In genomic region chr6:163405412-163406309, GRCh38 we compare ENCODE assay signal across 8 cellular contexts. TPM values are rescaled to one million over a fixed set of nuclear protein-coding genes. Genes with fewer than 3 reads are reported as not detected.
DNase-seq lines count a peak whose midpoint lies in the region; ATAC-seq and TF ChIP-seq lines count a peak whose summit lies in the region.

No MANE protein-coding gene starts in this region.

- H3K4me1 Mint-ChIP-seq in CD4-positive, CD25-positive, alpha-beta regulatory T cell = peaks cover 5 to 16% (median 9%) of the 10 kb centered on the region in 4 donors

- peak in 2 of 3 donors; percentile 26 to 54 for DNase-seq in CD4-positive, CD25-positive, alpha-beta regulatory T cell
- DNase-seq in activated CD8-positive, alpha-beta memory T cell treated with anti-CD3 and anti-CD28 coated beads, Interleukin-2, amount 50 U/mL, for 48 hours = peak; percentile 57
- DNase-seq in foreskin melanocyte (peak; percentile 72), posterior cingulate gyrus (peak; percentile 50 to 95 (median 70)), HEK293T (ENCODE audit: extremely low spot score) (no peak), NCI-H2171 (lab: John Stamatoyannopoulos, UW) (no peak)

- no peaks in the 10 kb centered on the region for H3K27me3 ChIP-seq in CD4-positive, CD25-positive, alpha-beta regulatory T cell (ENCODE audit: control insufficient read depth, insufficient read depth, low read length)

- POLR2A ChIA-PET in HEK293T (lab: Yijun Ruan, JAX) = no interaction called here

- H3K27ac ChIP-seq in CD4-positive, CD25-positive, alpha-beta regulatory T cell (ENCODE audit: insufficient read depth, low read length, poor library complexity, severe bottlenecking) = peak overlapping the region; percentile 8

- H3K4me3 ChIP-seq in CD4-positive, CD25-positive, alpha-beta regulatory T cell (ENCODE audit: low read depth, low read length) = peak overlapping the region; percentile 88

- peaks cover 6% of the 10 kb centered on the region for H3K4me1 ChIP-seq in CD4-positive, CD25-positive, alpha-beta regulatory T cell (ENCODE audit: control insufficient read depth, insufficient read depth, low read length, poor library complexity, severe bottlenecking)

- peaks cover 4% of the 10 kb centered on the region for H3K27me3 Mint-ChIP-seq in CD4-positive, CD25-positive, alpha-beta regulatory T cell

- peak overlapping the region; percentile 81 to 92 (median 88) for H3K27ac Mint-ChIP-seq in CD4-positive, CD25-positive, alpha-beta regulatory T cell

- CTCF ChIA-PET in HEK293T (lab: Yijun Ruan, JAX) = no interaction called here

- no peaks in the 10 kb centered on the region for H3K9me3 Mint-ChIP-seq in CD4-positive, CD25-positive, alpha-beta regulatory T cell

- no peaks in the 10 kb centered on the region for H3K36me3 ChIP-seq in CD4-positive, CD25-positive, alpha-beta regulatory T cell (ENCODE audit: control insufficient read depth, insufficient read depth, low read length)

- ATAC-seq in CD4-positive, CD25-positive, alpha-beta regulatory T cell (ENCODE audit: low read depth in 2 of 2) = peak; percentile 50 to 58
- peak; percentile 90 for ATAC-seq in GM19397 (IDR thresholded peaks at IDR 0.05; ENCODE audit: unreplicated experiment)
- peak; percentile 77 for ATAC-seq in HG03457 (IDR thresholded peaks at IDR 0.05; ENCODE audit: unreplicated experiment)

- peak overlapping the region; percentile 50 to 93 (median 74) for H3K4me3 Mint-ChIP-seq in CD4-positive, CD25-positive, alpha-beta regulatory T cell

- intact Hi-C loops in posterior cingulate gyrus (cut with DNase I) = no loop called here

- no peaks in the 10 kb centered on the region for H3K9me3 ChIP-seq in CD4-positive, CD25-positive, alpha-beta regulatory T cell (ENCODE audit: control insufficient read depth in 2 of 2, low read length in 2 of 2)

- no peaks in the 10 kb centered on the region for H3K36me3 Mint-ChIP-seq in CD4-positive, CD25-positive, alpha-beta regulatory T cell

TF ChIP-seq in HEK293T, 16 proteins besides CTCF, POLR2A, EP300 and RAD21:
- no peak for TF ChIP-seq ZNF384 (IDR thresholded peaks at IDR 0.05)
- no peak for TF ChIP-seq NFRKB (IDR thresholded peaks at IDR 0.05)
- no peak for TF ChIP-seq ARNT (IDR thresholded peaks at IDR 0.05)
- TF ChIP-seq BHLHE40 (IDR thresholded peaks at IDR 0.05; ENCODE audit: borderline replicate concordance) = no peak
- no peak for TF ChIP-seq TARDBP (IDR thresholded peaks at IDR 0.05)
- TF ChIP-seq FOXA1 (IDR thresholded peaks at IDR 0.05) = no peak
- no peak for TF ChIP-seq SP1 (IDR thresholded peaks at IDR 0.05)
- TF ChIP-seq PKNOX1 (IDR thresholded peaks at IDR 0.05) = no peak
- TF ChIP-seq FOXM1 (IDR thresholded peaks at IDR 0.05; ENCODE audit: borderline replicate concordance) = no peak
- TF ChIP-seq FOXK2 (IDR thresholded peaks at IDR 0.05) = no peak
- TF ChIP-seq L3MBTL2 (conservative IDR thresholded peaks at IDR 0.05) = no peak
- no peak for TF ChIP-seq SUZ12 (IDR thresholded peaks at IDR 0.05)
- no peak for TF ChIP-seq HDGF (IDR thresholded peaks at IDR 0.05; ENCODE audit: borderline replicate concordance)
- no peak for TF ChIP-seq ELF4 (IDR thresholded peaks at IDR 0.05)
- TF ChIP-seq LEF1 (IDR thresholded peaks at IDR 0.05; ENCODE audit: borderline replicate concordance) = no peak
- TF ChIP-seq CTBP1 (IDR thresholded peaks at IDR 0.05; ENCODE audit: borderline replicate concordance) = no peak

RNA-seq across cellular contexts. Expression of gene QKI, which starts 8.9 kb away (rescaled TPM):
- total RNA-seq in CD4-positive, CD25-positive, alpha-beta regulatory T cell = 89.7 TPM
- 10 to 100 TPM; 10.0 to 22.2 (median 13.7) TPM for polyA plus RNA-seq in CD4-positive, CD25-positive, alpha-beta regulatory T cell

Comparison
In these comparisons a context has a peak if more than half of its experiments do, and no peak if none do; other contexts are left out.
1. DNase-seq: peak in CD4-positive, CD25-positive, alpha-beta regulatory T cell (2 of 3), activated CD8-positive, alpha-beta memory T cell treated with anti-CD3 and anti-CD28 coated beads, Interleukin-2, amount 50 U/mL, for 48 hours (single experiment), foreskin melanocyte (single experiment) and posterior cingulate gyrus (10 of 10); none in HEK293T (single experiment) and NCI-H2171 (single experiment).
2. Peak in every context shown above with its lines, with median percentiles within 50 percentile points of each other: ATAC-seq.